ENCODE assay signal across 30 cellular contexts in genomic region chr16:8648867-8649266, GRCh38. TPM values are rescaled to one million over a fixed set of nuclear protein-coding genes. Genes with fewer than 3 reads are reported as not detected.
"Had no signal": no experiment of that assay in that cellular context is flagged by ENCODE, and none has a peak within 500 bp of the region (broad histone marks: within the 10 kb centered on the region; RNA-seq: fewer than 3 reads in every experiment).

No MANE protein-coding gene starts in this region.

- H3K27ac ChIP-seq: coronary artery, epithelial cell of prostate, esophagus squamous epithelium, gastrocnemius medialis, heart right ventricle, left lung had no signal

- H3K4me1 Mint-ChIP-seq: endodermal cell had no signal

- H3K4me3 Mint-ChIP-seq: effector memory CD8-positive, alpha-beta T cell; endodermal cell; memory B cell had no signal

- H3K27me3 ChIP-seq: esophagus squamous epithelium, gastrocnemius medialis, heart right ventricle, left lung had no signal

- H3K9me3 Mint-ChIP-seq: effector memory CD8-positive, alpha-beta T cell; endodermal cell; memory B cell had no signal

- ATAC-seq: effector memory CD8-positive, alpha-beta T cell; esophagus mucosa; gastrocnemius medialis; heart right ventricle; left cardiac atrium; left lung; left ventricle myocardium superior had no signal

- H3K27me3 Mint-ChIP-seq: effector memory CD8-positive, alpha-beta T cell; memory B cell had no signal

- H3K9me3 ChIP-seq: esophagus squamous epithelium, gastrocnemius medialis, heart right ventricle, left lung had no signal

- H3K4me3 ChIP-seq: coronary artery, esophagus squamous epithelium, gastrocnemius medialis, heart right ventricle, left lung, lung had no signal

- H3K27ac Mint-ChIP-seq: effector memory CD8-positive, alpha-beta T cell; endodermal cell; memory B cell had no signal

- DNase-seq: effector CD8-positive, alpha-beta T cell; effector memory CD8-positive, alpha-beta T cell; endodermal cell; erythroblast; esophagus squamous epithelium; foreskin fibroblast; foreskin melanocyte; gastrocnemius medialis; glutamatergic neuron; head of caudate nucleus; heart right ventricle; hippocampal formation; left cardiac atrium; left lung; left ventricle myocardium superior; mammary epithelial cell; mesendoderm; midbrain had no signal

- H3K4me1 ChIP-seq: gastrocnemius medialis had no signal

RNA-seq across cellular contexts. Expression of gene TMEM114, which starts 58.6 kb away (rescaled TPM):
- total RNA-seq: dermis microvascular lymphatic vessel endothelial cell, esophagus mucosa, esophagus squamous epithelium, gastrocnemius medialis, glomerular endothelial cell, kidney epithelial cell, left cardiac atrium, left lung, left ventricle myocardium superior, lower leg skin, lung, mammary epithelial cell, mononuclear cell, mucosa of gallbladder had no signal
- polyA plus RNA-seq: heart right ventricle, keratinocyte, lung, mammary epithelial cell had no signal
